Comparison of ENCODE assay signal across 1 cellular context in the genomic region with DNA sequence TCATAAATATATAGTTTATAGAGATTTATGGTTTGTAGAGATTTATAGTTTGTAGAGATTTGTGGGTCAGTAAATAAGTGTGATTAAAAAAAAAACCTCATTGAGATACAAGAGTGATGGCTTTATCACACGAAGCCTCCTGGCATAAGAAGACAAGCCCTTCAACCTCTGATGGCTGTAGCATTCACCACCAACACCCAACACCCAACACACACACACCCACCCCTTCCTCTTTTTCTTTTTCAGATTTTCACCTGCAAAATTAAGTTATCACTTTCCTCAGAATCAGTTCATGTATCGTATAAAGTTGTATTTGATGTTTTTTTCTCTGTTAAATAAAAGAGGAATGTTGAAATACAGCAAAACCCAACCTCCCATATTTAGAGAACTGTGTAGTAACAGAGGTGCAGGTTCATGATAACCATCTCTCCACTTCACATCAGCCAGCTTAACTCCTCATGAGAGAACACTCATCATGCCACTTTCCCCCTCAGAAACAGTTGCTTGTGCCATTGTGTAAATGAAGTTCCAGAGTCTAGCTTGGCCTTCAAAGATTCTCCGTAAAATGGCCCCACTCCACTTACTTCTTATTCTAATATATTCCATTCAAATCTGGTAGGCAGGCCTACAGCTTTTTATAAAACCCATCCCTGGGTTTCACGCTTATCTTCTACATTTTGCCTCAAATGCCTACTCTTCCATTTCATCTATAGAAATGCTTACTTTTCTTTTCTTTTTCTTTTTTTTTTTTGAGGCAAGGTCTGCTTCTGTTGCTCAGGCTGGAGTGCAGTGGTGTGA.
TF ChIP-seq lines count a peak whose summit lies in the region.

No MANE protein-coding gene starts in this region.

TF ChIP-seq in A549, 52 proteins besides CTCF, POLR2A, EP300 and RAD21 (continued from another document):
- TF ChIP-seq, protein P1, sequence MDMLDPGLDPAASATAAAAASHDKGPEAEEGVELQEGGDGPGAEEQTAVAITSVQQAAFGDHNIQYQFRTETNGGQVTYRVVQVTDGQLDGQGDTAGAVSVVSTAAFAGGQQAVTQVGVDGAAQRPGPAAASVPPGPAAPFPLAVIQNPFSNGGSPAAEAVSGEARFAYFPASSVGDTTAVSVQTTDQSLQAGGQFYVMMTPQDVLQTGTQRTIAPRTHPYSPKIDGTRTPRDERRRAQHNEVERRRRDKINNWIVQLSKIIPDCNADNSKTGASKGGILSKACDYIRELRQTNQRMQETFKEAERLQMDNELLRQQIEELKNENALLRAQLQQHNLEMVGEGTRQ (IDR thresholded peaks at IDR 0.05): no peak
- TF ChIP-seq NPAS2 (CRISPR knock-in tag; IDR thresholded peaks at IDR 0.05; ENCODE audit: borderline replicate concordance) (no peak), NR3C1 (IDR thresholded peaks at IDR 0.05) (no peak), HEYL (CRISPR knock-in tag; IDR thresholded peaks at IDR 0.05) (no peak), CBX2 (IDR thresholded peaks at IDR 0.05; ENCODE audit: borderline replicate concordance, low read depth) (no peak), KDM1A (IDR thresholded peaks at IDR 0.05; ENCODE audit: low read depth) (no peak), RFX5 (IDR thresholded peaks at IDR 0.05) (no peak), CHD4 (IDR thresholded peaks at IDR 0.05; ENCODE audit: borderline replicate concordance) (no peak), TP53 (CRISPR knock-in tag; IDR thresholded peaks at IDR 0.05) (no peak)
TF ChIP-seq in A549: peak in this region for 0.
